ENCODE assay signal across 24 cellular contexts in the genomic region with DNA sequence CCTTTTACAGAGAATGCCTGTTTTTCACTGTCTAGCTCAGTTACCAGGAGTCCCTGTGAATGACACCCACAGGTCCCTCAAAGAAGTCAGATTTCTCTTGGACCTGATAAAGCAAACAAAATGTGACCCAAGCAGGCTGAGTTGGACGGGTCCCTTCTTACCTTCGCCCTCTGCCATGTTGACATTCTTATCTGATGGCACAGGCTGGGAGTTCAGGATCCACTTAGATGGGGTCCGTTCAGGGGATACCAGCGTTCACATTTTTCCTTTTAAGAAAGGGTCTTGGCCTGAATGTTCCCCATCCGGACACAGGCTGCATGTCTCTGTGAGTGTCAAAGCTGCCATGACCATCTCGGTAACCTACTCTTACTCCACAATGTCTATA.
DNase-seq lines count a peak whose midpoint lies in the region; ATAC-seq and TF ChIP-seq lines count a peak whose summit lies in the region.
"Had no signal": no experiment of that assay in that cellular context is flagged by ENCODE, and none has a peak within 500 bp of the region (broad histone marks: within the 10 kb centered on the region; RNA-seq: fewer than 3 reads in every experiment).

No MANE protein-coding gene starts in this region.

- H3K27ac Mint-ChIP-seq in osteocyte (ENCODE audit: unreplicated experiment), result peak overlapping the region; percentile 96
- H3K27ac Mint-ChIP-seq: activated T-cell treated with anti-CD3 and anti-CD28 coated beads, Interleukin-2, amount 50 U/mL, for 72 hours; H9; immature natural killer cell; nephron progenitor cell; stimulated activated naive B cell treated with anti-CD40 and anti-IgM and Interleukin-4, amounts not matched to agents 10 μg/mL and 1 μg/mL and 100 μg/mL, for 72 hours had no signal

- TF ChIP-seq CTCF in AG04450 (IDR thresholded peaks at IDR 0.05; ENCODE audit: low read depth, low read length) (no peak), Panc1 (IDR thresholded peaks at IDR 0.05) (no peak), esophagus squamous epithelium (IDR thresholded peaks at IDR 0.05) (no peak), osteocyte (IDR thresholded peaks at IDR 0.05) (no peak)

- intact Hi-C loops in Panc1 (cut with micrococcal nuclease; ENCODE audit: unreplicated experiment) (loop anchor here (10.0 kb wide), 1 partner anchor 179 kb away; the partner anchor contains the start of gene THSD4), esophagus squamous epithelium (cut with DNase I) (no loop called here)

- no peak for TF ChIP-seq POLR2A in esophagus squamous epithelium (IDR thresholded peaks at IDR 0.05)

- POLR2A ChIA-PET in AG04450 (lab: Yijun Ruan, JAX) (interaction anchor here (0.6 to 1.9 kb wide), 4 partner anchors 15 to 251 kb away, joined by 3 to 6 read pairs (median 4); no protein-coding TSS in a partner anchor), Panc1 (lab: Charles Lee) (interaction anchor here (0.6 kb wide), 1 partner anchor 132 kb away, joined by 4 read pairs; no protein-coding TSS in a partner anchor)

- no peak overlapping the region for H3K4me3 ChIP-seq in AG04450 (ENCODE audit: low read depth, low read length)
- no peak overlapping the region for H3K4me3 ChIP-seq in Panc1 (ENCODE audit: low read depth in 2 of 2, low read length in 2 of 2)
- no peak overlapping the region for H3K4me3 ChIP-seq in esophagus squamous epithelium
- H3K4me3 ChIP-seq: body of pancreas, K562, SK-N-MC, tibial nerve had no signal

- no peaks in the 10 kb centered on the region for H3K27me3 Mint-ChIP-seq in osteocyte (ENCODE audit: unreplicated experiment)

- H3K27ac ChIP-seq in AG04450 (ENCODE audit: low read depth, low read length) (peak overlapping the region; percentile 99), Panc1 (ENCODE audit: low read length) (peak overlapping the region; percentile 89), esophagus squamous epithelium (peak overlapping the region; percentile 63 to 79 (median 74))
- H3K27ac ChIP-seq: SK-N-MC had no signal

- H3K36me3 ChIP-seq in Panc1 (ENCODE audit: control insufficient read depth, insufficient read depth, low read length) (no peaks in the 10 kb centered on the region), esophagus squamous epithelium (no peaks in the 10 kb centered on the region)
- H3K36me3 ChIP-seq: tibial nerve had no signal

- WGBS in esophagus squamous epithelium, 2 donors, result 87 to 92% methylated on average over 6 of the region's 6 CpGs

- DNase-seq in AG04450 (ENCODE audit: low read depth, low spot score), result no peak
- no peak for DNase-seq in Panc1 (ENCODE audit: low read depth, low spot score)
- no peak for DNase-seq in esophagus squamous epithelium (lab: John Stamatoyannopoulos, UW)
- DNase-seq in osteocyte (ENCODE audit: extremely low spot score, unreplicated experiment), result no peak
- no peak for DNase-seq in NAMALWA (ENCODE audit: low spot score)
- DNase-seq: activated CD8-positive, alpha-beta memory T cell treated with anti-CD3 and anti-CD28 coated beads for 24 hours; activated T-cell treated with anti-CD3 and anti-CD28 coated beads, Interleukin-2, amount 50 U/mL, for 72 hours; H9; immature natural killer cell; mesendoderm; NCI-H1105; NCI-H2081 treated with DMSO at 0.1 percent for 48 hours; NCI-H526; nephron progenitor cell; stimulated activated naive B cell treated with anti-CD40 and anti-IgM and Interleukin-4, amounts not matched to agents 10 μg/mL and 1 μg/mL and 100 μg/mL, for 72 hours; T1000 had no signal

- H3K9me3 Mint-ChIP-seq in osteocyte (ENCODE audit: unreplicated experiment), result peaks cover 6% of the 10 kb centered on the region
- H3K9me3 Mint-ChIP-seq: H9; immature natural killer cell; stimulated activated naive B cell treated with anti-CD40 and anti-IgM and Interleukin-4, amounts not matched to agents 10 μg/mL and 1 μg/mL and 100 μg/mL, for 72 hours had no signal

- H3K36me3 Mint-ChIP-seq in osteocyte (ENCODE audit: unreplicated experiment), result peaks cover 5% of the 10 kb centered on the region
- H3K36me3 Mint-ChIP-seq: immature natural killer cell; stimulated activated naive B cell treated with anti-CD40 and anti-IgM and Interleukin-4, amounts not matched to agents 10 μg/mL and 1 μg/mL and 100 μg/mL, for 72 hours had no signal

- H3K4me1 Mint-ChIP-seq in osteocyte (ENCODE audit: unreplicated experiment), result peaks cover 60% of the 10 kb centered on the region
- H3K4me1 Mint-ChIP-seq: stimulated activated naive B cell treated with anti-CD40 and anti-IgM and Interleukin-4, amounts not matched to agents 10 μg/mL and 1 μg/mL and 100 μg/mL, for 72 hours had no signal

- H3K27me3 ChIP-seq in AG04450 (ENCODE audit: control insufficient read depth, insufficient read depth, low read length) (no peaks in the 10 kb centered on the region), Panc1 (ENCODE audit: control insufficient read depth, insufficient read depth, low read length) (no peaks in the 10 kb centered on the region), esophagus squamous epithelium (no peaks in the 10 kb centered on the region)
- H3K27me3 ChIP-seq: body of pancreas, tibial nerve had no signal

- no TSS peak for BruUV-seq in Panc1 (replicated peaks; lab: Mats Ljungman, UMichigan)

- H3K4me1 ChIP-seq in Panc1 (ENCODE audit: control insufficient read depth, insufficient read depth, low read length) (peaks cover 53% of the 10 kb centered on the region), esophagus squamous epithelium (peaks cover 5 to 28% (median 15%) of the 10 kb centered on the region in 3 donors)

- H3K9me3 ChIP-seq in AG04450 (ENCODE audit: control insufficient read depth, insufficient read depth, low read length), result no peaks in the 10 kb centered on the region
- H3K9me3 ChIP-seq in Panc1 (ENCODE audit: control insufficient read depth, insufficient read depth, low read depth, low read length), result peaks cover 3% of the 10 kb centered on the region; the same call in 1 of the 2 replicates
- no peaks in the 10 kb centered on the region for H3K9me3 ChIP-seq in esophagus squamous epithelium
- H3K9me3 ChIP-seq: body of pancreas, tibial nerve had no signal

- H3K4me3 Mint-ChIP-seq in osteocyte (ENCODE audit: unreplicated experiment), result no peak overlapping the region
- H3K4me3 Mint-ChIP-seq: activated T-cell treated with anti-CD3 and anti-CD28 coated beads, Interleukin-2, amount 50 U/mL, for 72 hours; H9; immature natural killer cell; nephron progenitor cell; stimulated activated naive B cell treated with anti-CD40 and anti-IgM and Interleukin-4, amounts not matched to agents 10 μg/mL and 1 μg/mL and 100 μg/mL, for 72 hours had no signal

- in situ Hi-C loops in Panc1 (cut with HindIII; ENCODE audit: low pct_unique_long_range_greater_than_20kb, low sequenced_read_pairs), result no loop called here

- ATAC-seq in Panc1 (no peak), GM18517 (IDR thresholded peaks at IDR 0.05; ENCODE audit: unreplicated experiment) (no peak), GM18870 (IDR thresholded peaks at IDR 0.05; ENCODE audit: unreplicated experiment) (no peak), GM18858 (IDR thresholded peaks at IDR 0.05; ENCODE audit: unreplicated experiment) (no peak)
- ATAC-seq: activated CD4-positive, CD25-positive, alpha-beta regulatory T cell treated with anti-CD3 and anti-CD28 coated beads, Interleukin-2, amount 50 U/mL, for 24 hours; activated T-cell treated with anti-CD3 and anti-CD28 coated beads, Interleukin-2, amount 50 U/mL, for 72 hours; K562; stimulated activated naive B cell treated with anti-CD40 and anti-IgM and Interleukin-4, amounts not matched to agents 10 μg/mL and 1 μg/mL and 100 μg/mL, for 72 hours had no signal

- CTCF ChIA-PET in AG04450 (lab: Charles Lee), result no interaction called here
- CTCF ChIA-PET in Panc1 (lab: Charles Lee), result no interaction called here
